In the genomic region with DNA sequence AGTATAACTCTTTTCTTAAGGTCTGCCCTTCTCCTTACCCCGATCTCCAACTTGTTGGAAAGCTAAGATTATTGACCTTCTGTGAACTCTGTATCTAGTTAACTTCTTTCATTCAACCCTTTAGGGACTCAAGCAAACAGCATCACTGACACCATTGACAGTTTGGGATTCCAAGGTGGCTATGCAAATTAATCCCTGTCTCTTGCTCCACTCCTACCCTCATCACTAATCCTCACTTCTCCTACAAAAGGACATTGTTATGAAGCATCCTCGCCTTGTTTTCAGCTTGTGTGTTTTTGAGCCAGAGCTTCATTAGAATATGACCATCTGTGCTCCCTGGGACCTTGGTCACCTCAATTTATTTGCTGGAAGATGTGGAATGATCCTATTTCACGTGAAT, we compare ENCODE assay signal across 24 cellular contexts.
"Had no signal": no experiment of that assay in that cellular context is flagged by ENCODE, and none has a peak within 500 bp of the region (broad histone marks: within the 10 kb centered on the region; RNA-seq: fewer than 3 reads in every experiment).

No MANE protein-coding gene starts in this region.

- H3K27me3 Mint-ChIP-seq: dendritic cell treated with granulocyte-macrophage colony-stimulating factor and Interleukin-4, amounts not matched to agents 40 ng/mL and 50 ng/mL, for 4 days; progenitor cell of endocrine pancreas; stimulated activated memory B cell treated with anti-CD40 and anti-IgM and Interleukin-4, amounts not matched to agents 10 μg/mL and 1 μg/mL and 100 μg/mL, for 72 hours; type B pancreatic cell had no signal

- H3K27ac ChIP-seq: colonic mucosa, esophagus muscularis mucosa, foreskin keratinocyte, heart right ventricle, left lung, neutrophil, pancreas, sigmoid colon, spleen, testis, tibial artery had no signal

- DNase-seq: colonic mucosa; effector CD8-positive, alpha-beta T cell; foreskin keratinocyte; glutamatergic neuron; heart right ventricle; hippocampal formation; left cardiac atrium; left lung; natural killer cell; pancreas; right cardiac atrium; sigmoid colon; spleen; stimulated activated CD4-positive, alpha-beta T cell treated with anti-CD3 and anti-CD28 coated beads, Interleukin-4, amount 100 ng/mL, for 4 hours; stimulated activated naive CD8-positive, alpha-beta T cell treated with anti-CD3 and anti-CD28 coated beads, Interleukin-15, Interleukin-2, amounts not matched to agents 100 U/mL and 50 U/mL, for 24 hours; substantia nigra; testis; tibial artery had no signal

- ATAC-seq: foreskin keratinocyte; heart right ventricle; left cardiac atrium; left lung; natural killer cell; pancreas; right cardiac atrium; stimulated activated memory B cell treated with anti-CD40 and anti-IgM and Interleukin-4, amounts not matched to agents 10 μg/mL and 1 μg/mL and 100 μg/mL, for 72 hours; stimulated activated naive CD8-positive, alpha-beta T cell treated with anti-CD3 and anti-CD28 coated beads, Interleukin-15, Interleukin-2, amounts not matched to agents 100 U/mL and 50 U/mL, for 24 hours had no signal

- H3K4me1 Mint-ChIP-seq: natural killer cell had no signal

- H3K27ac Mint-ChIP-seq: dendritic cell treated with granulocyte-macrophage colony-stimulating factor and Interleukin-4, amounts not matched to agents 40 ng/mL and 50 ng/mL, for 4 days; natural killer cell; progenitor cell of endocrine pancreas; stimulated activated memory B cell treated with anti-CD40 and anti-IgM and Interleukin-4, amounts not matched to agents 10 μg/mL and 1 μg/mL and 100 μg/mL, for 72 hours; type B pancreatic cell had no signal

- H3K27me3 ChIP-seq: colonic mucosa, esophagus muscularis mucosa, foreskin keratinocyte, left lung, neutrophil, pancreas, sigmoid colon, spleen, testis, tibial artery had no signal

- H3K36me3 Mint-ChIP-seq: natural killer cell; stimulated activated memory B cell treated with anti-CD40 and anti-IgM and Interleukin-4, amounts not matched to agents 10 μg/mL and 1 μg/mL and 100 μg/mL, for 72 hours; type B pancreatic cell had no signal

- H3K4me1 ChIP-seq: colonic mucosa, esophagus muscularis mucosa, foreskin keratinocyte, heart right ventricle, left lung, spleen, testis, tibial artery had no signal

- H3K9me3 Mint-ChIP-seq: dendritic cell treated with granulocyte-macrophage colony-stimulating factor and Interleukin-4, amounts not matched to agents 40 ng/mL and 50 ng/mL, for 4 days; natural killer cell; stimulated activated memory B cell treated with anti-CD40 and anti-IgM and Interleukin-4, amounts not matched to agents 10 μg/mL and 1 μg/mL and 100 μg/mL, for 72 hours; type B pancreatic cell had no signal

- H3K36me3 ChIP-seq: colonic mucosa, esophagus muscularis mucosa, heart right ventricle, left lung, pancreas, sigmoid colon, spleen, tibial artery had no signal

- H3K9me3 ChIP-seq: colonic mucosa, esophagus muscularis mucosa, heart right ventricle, left lung, neutrophil, pancreas, sigmoid colon, spleen, testis, tibial artery had no signal

- H3K4me3 ChIP-seq: colonic mucosa, esophagus muscularis mucosa, heart right ventricle, left lung, pancreas, sigmoid colon, spleen, testis, tibial artery had no signal

- H3K4me3 Mint-ChIP-seq: dendritic cell treated with granulocyte-macrophage colony-stimulating factor and Interleukin-4, amounts not matched to agents 40 ng/mL and 50 ng/mL, for 4 days; natural killer cell; stimulated activated memory B cell treated with anti-CD40 and anti-IgM and Interleukin-4, amounts not matched to agents 10 μg/mL and 1 μg/mL and 100 μg/mL, for 72 hours; type B pancreatic cell had no signal
